22 cellular contexts compared by ENCODE assay signal in genomic region chr1:78587213-78587612, GRCh38.
"Had no signal": no experiment of that assay in that cellular context is flagged by ENCODE, and none has a peak within 500 bp of the region (broad histone marks: within the 10 kb centered on the region; RNA-seq: fewer than 3 reads in every experiment).

No MANE protein-coding gene starts in this region.

- ATAC-seq: activated T-cell treated with anti-CD3 and anti-CD28 coated beads, Interleukin-2, amount 50 U/mL, for 4 hours; PC-3 had no signal

- H3K36me3 Mint-ChIP-seq: activated CD4-positive, alpha-beta memory T cell treated with anti-CD3 and anti-CD28 coated beads for 36 hours; activated naive CD8-positive, alpha-beta T cell had no signal

- H3K4me1 Mint-ChIP-seq: activated CD4-positive, alpha-beta T cell treated with anti-CD3 and anti-CD28 coated beads, Interleukin-2, amount 10 ng/mL, durations not matched to agents 7 days and 5 days had no signal

- H3K27me3 Mint-ChIP-seq: activated CD4-positive, alpha-beta memory T cell treated with anti-CD3 and anti-CD28 coated beads for 36 hours had no signal

- H3K36me3 ChIP-seq: brain microvascular endothelial cell had no signal

- H3K27ac Mint-ChIP-seq: activated CD4-positive, alpha-beta memory T cell treated with anti-CD3 and anti-CD28 coated beads for 36 hours; activated CD4-positive, alpha-beta T cell treated with anti-CD3 and anti-CD28 coated beads, Interleukin-2, amount 10 ng/mL, durations not matched to agents 7 days and 5 days; activated naive CD8-positive, alpha-beta T cell had no signal

- DNase-seq: activated CD4-positive, alpha-beta memory T cell treated with anti-CD3 and anti-CD28 coated beads for 36 hours; activated CD4-positive, alpha-beta T cell treated with anti-CD3 and anti-CD28 coated beads, Interleukin-2, amount 10 ng/mL, durations not matched to agents 7 days and 5 days; activated CD4-positive, CD25-positive, alpha-beta regulatory T cell; activated CD8-positive, alpha-beta memory T cell treated with anti-CD3 and anti-CD28 coated beads for 24 hours; activated effector memory CD4-positive, alpha-beta T cell treated with anti-CD3 and anti-CD28 coated beads, Interleukin-2, amount 50 U/mL, for 16 hours; activated naive CD4-positive, alpha-beta T cell treated with Interleukin-2 at 50 U/mL for 16 hours; activated T-cell treated with anti-CD3 and anti-CD28 coated beads, Interleukin-2, amount 50 U/mL, for 4 hours; caudate nucleus; Karpas-422; NCI-H1105 treated with DMSO at 0.1 percent for 48 hours; NCI-H1436 treated with DMSO at 0.1 percent for 48 hours; NCI-H187; NCI-H2081; NCI-H510A treated with DMSO at 0.1 percent for 48 hours; NCI-H69; NK-92 treated with Interleukin-12 subunit alpha and Interleukin-12 subunit beta, amount 100 ng/mL, for 24 hours; SIG-M5; T-helper 1 cell had no signal

- H3K9me3 Mint-ChIP-seq: activated CD4-positive, alpha-beta memory T cell treated with anti-CD3 and anti-CD28 coated beads for 36 hours; activated CD4-positive, alpha-beta T cell treated with anti-CD3 and anti-CD28 coated beads, Interleukin-2, amount 10 ng/mL, durations not matched to agents 7 days and 5 days; activated T-cell treated with anti-CD3 and anti-CD28 coated beads, Interleukin-2, amount 50 U/mL, for 4 hours had no signal

- H3K4me3 Mint-ChIP-seq: activated CD4-positive, alpha-beta memory T cell treated with anti-CD3 and anti-CD28 coated beads for 36 hours; activated CD4-positive, alpha-beta T cell treated with anti-CD3 and anti-CD28 coated beads, Interleukin-2, amount 10 ng/mL, durations not matched to agents 7 days and 5 days; activated naive CD8-positive, alpha-beta T cell; activated T-cell treated with anti-CD3 and anti-CD28 coated beads, Interleukin-2, amount 50 U/mL, for 4 hours had no signal

- H3K27me3 ChIP-seq: brain microvascular endothelial cell had no signal

- H3K27ac ChIP-seq: brain microvascular endothelial cell, VCaP had no signal
